ENCODE assay signal across 9 cellular contexts in genomic region chr5:96875805-96876291, GRCh38. TPM values are rescaled to one million over a fixed set of nuclear protein-coding genes. Genes with fewer than 3 reads are reported as not detected.
DNase-seq lines count a peak whose midpoint lies in the region; ATAC-seq, FAIRE-seq and TF ChIP-seq lines count a peak whose summit lies in the region.
"Had no signal": no experiment of that assay in that cellular context is flagged by ENCODE, and none has a peak within 500 bp of the region (broad histone marks: within the 10 kb centered on the region; RNA-seq: fewer than 3 reads in every experiment).

No MANE protein-coding gene starts in this region.

- no peak overlapping the region for H2AK5ac ChIP-seq in H1 (ENCODE audit: low read depth, low read length)

- FAIRE-seq in H1 (lab: Jason Lieb, UNC): no peak
- FAIRE-seq: TTC549 had no signal

- TF ChIP-seq CTCF in GM12865 (IDR thresholded peaks at IDR 0.05; ENCODE audit: insufficient read depth, low read depth, low read length, missing control alignments) (no peak), H1 (IDR thresholded peaks at IDR 0.05; ENCODE audit: control extremely low read depth in 1 of 3, insufficient read depth in 1 of 3, low read depth in 1 of 3, low read length in 3 of 3) (no peak), parathyroid adenoma (IDR thresholded peaks at IDR 0.05) (no peak)

- H3K4me2 ChIP-seq in H1 (ENCODE audit: insufficient read depth in 1 of 2, low read depth in 2 of 2, low read length in 2 of 2) (no peak overlapping the region), parathyroid adenoma (ENCODE audit: low read length) (peak overlapping the region; percentile 87)

- H3K18ac ChIP-seq in H1 (ENCODE audit: extremely low read depth, low read length): no peak overlapping the region

- H2BK12ac ChIP-seq in H1 (ENCODE audit: low read depth, low read length): no peak overlapping the region

- POLR2A ChIA-PET in H1 (lab: Charles Lee; ENCODE audit: partially characterized antibody): no interaction called here

- H3K14ac ChIP-seq in H1 (ENCODE audit: insufficient read length): no peak overlapping the region

- H3K27me3 ChIP-seq in H1 (replicated peaks in 1 of 4; ENCODE audit: control insufficient read depth in 3 of 4, extremely low read depth in 1 of 4, insufficient read depth in 3 of 4, low read length in 3 of 4): no peaks in the 10 kb centered on the region
- no peaks in the 10 kb centered on the region for H3K27me3 ChIP-seq in parathyroid adenoma (ENCODE audit: control insufficient read depth, insufficient read depth, low read length)

- no peak overlapping the region for H2BK5ac ChIP-seq in H1 (ENCODE audit: low read depth, low read length)

- no peak for TF ChIP-seq POLR2A in H1 (IDR thresholded peaks at IDR 0.05; ENCODE audit: control extremely low read depth in 1 of 2, low read depth in 2 of 2, low read length in 2 of 2)

- no peak overlapping the region for H2BK20ac ChIP-seq in H1 (ENCODE audit: low read length)

- H3K9ac ChIP-seq in H1 (replicated peaks in 1 of 4; ENCODE audit: extremely low read depth in 1 of 4, low read depth in 3 of 4, low read length in 3 of 4) (no peak overlapping the region), parathyroid adenoma (no peak overlapping the region)

- H3K36me3 ChIP-seq in H1 (ENCODE audit: control insufficient read depth in 2 of 4, insufficient read depth in 4 of 4, low read length in 3 of 4) (no peaks in the 10 kb centered on the region), parathyroid adenoma (ENCODE audit: control insufficient read depth, insufficient read depth, low read length) (no peaks in the 10 kb centered on the region)

- no peak overlapping the region for H4K5ac ChIP-seq in H1 (ENCODE audit: insufficient read length, low read depth, low read length)

- H3K36me3 Mint-ChIP-seq in T-helper 2 cell treated with Interferon-gamma antibody and Interleukin-4, amounts not matched to agents 5 μg/mL and 100 μg/mL, for 36 hours (ENCODE audit: low read depth): peaks cover 19% of the 10 kb centered on the region

- H3K79me2 ChIP-seq in H1 (ENCODE audit: control insufficient read depth in 1 of 2, insufficient read depth in 2 of 2, low read length in 2 of 2) (no peaks in the 10 kb centered on the region), parathyroid adenoma (no peaks in the 10 kb centered on the region)

- CTCF ChIA-PET in H1 (lab: Charles Lee; ENCODE audit: partially characterized antibody): interaction anchor here (1.3 to 2.2 kb wide), 2 partner anchors 26 to 122 kb away, joined by 3 to 7 read pairs; no protein-coding TSS in a partner anchor

- H3K27ac ChIP-seq in H1 (ENCODE audit: low read depth, low read length): no peak overlapping the region
- peak overlapping the region; percentile 72 for H3K27ac ChIP-seq in parathyroid adenoma

- H3K4ac ChIP-seq in H1 (replicated peaks; ENCODE audit: insufficient read length, low read depth, low read length): no peak overlapping the region

- H3K4me3 ChIP-seq in GM12865 (ENCODE audit: low read depth, low read length) (peak overlapping the region; percentile 62), H1 (ENCODE audit: extremely low read depth in 1 of 4, insufficient read depth in 2 of 4, low read depth in 3 of 4, low read length in 4 of 4) (no peak overlapping the region), parathyroid adenoma (ENCODE audit: low read depth, low read length) (peak overlapping the region; percentile 75)

- no peak overlapping the region for H3K56ac ChIP-seq in H1 (replicated peaks; ENCODE audit: insufficient read length, low read depth, low read length)

- no peaks in the 10 kb centered on the region for H3K79me1 ChIP-seq in H1 (ENCODE audit: low read depth, low read length)

- peak overlapping the region; percentile 95 for H3K4me3 Mint-ChIP-seq in T-helper 2 cell treated with Interferon-gamma antibody and Interleukin-4, amounts not matched to agents 5 μg/mL and 100 μg/mL, for 36 hours

- H3K4me1 ChIP-seq in H1 (replicated peaks in 1 of 4; ENCODE audit: control insufficient read depth in 3 of 4, insufficient read depth in 4 of 4, low read length in 3 of 4) (peaks cover 0 to 2% (median under 1%) of the 10 kb centered on the region in 4 experiments; a peak in 4 of 7 replicates), parathyroid adenoma (peaks cover 20% of the 10 kb centered on the region)

- H2BK15ac ChIP-seq in H1 (ENCODE audit: low read length): no peak overlapping the region

- no peak overlapping the region for H4K91ac ChIP-seq in H1 (replicated peaks; ENCODE audit: insufficient read length, low read length)

- DNase-seq in GM12865 (ENCODE audit: low read depth): no peak
- DNase-seq in T-helper 2 cell treated with Interferon-gamma antibody and Interleukin-4, amounts not matched to agents 5 μg/mL and 100 μg/mL, for 36 hours (ENCODE audit: low spot score): peak; percentile 53
- DNase-seq in H1 (ENCODE audit: low read depth in 1 of 2, low spot score in 2 of 2): no peak
- no peak for DNase-seq in AG08396 (ENCODE audit: low spot score)
- DNase-seq in mesenteric fat pad (ENCODE audit: low spot score): no peak
- no peak for DNase-seq in COR-L47 (lab: John Stamatoyannopoulos, UW)

- TF ChIP-seq RAD21 in H1 (IDR thresholded peaks at IDR 0.05 in 1 of 2, conservative IDR thresholded peaks at IDR 0.05 in 1 of 2; ENCODE audit: low read depth in 2 of 2, low read length in 2 of 2): no peak

- no peak overlapping the region for H4K8ac ChIP-seq in H1 (ENCODE audit: extremely low read depth, insufficient read depth, low read length)

- no peaks in the 10 kb centered on the region for H4K20me1 ChIP-seq in H1 (replicated peaks in 1 of 2; ENCODE audit: control insufficient read depth in 1 of 2, insufficient read depth in 2 of 2, low read length in 2 of 2)

- no peak overlapping the region for H2BK120ac ChIP-seq in H1 (replicated peaks; ENCODE audit: low read depth, low read length)

- WGBS in H1 (ENCODE audit: extremely low coverage in 1 of 2, insufficient coverage in 1 of 2, insufficient read length in 1 of 2, insufficient replicate concordance in 2 of 2, low coverage in 1 of 2, low lambda C conversion rate in 2 of 2, missing lambda C conversion rate in 1 of 2), 2 experiments: 98% methylated on average over 4 of the region's 4 CpGs; no CpG with 5 or more reads in 1 of the 2 experiments

- no peaks in the 10 kb centered on the region for H3K27me3 Mint-ChIP-seq in T-helper 2 cell treated with Interferon-gamma antibody and Interleukin-4, amounts not matched to agents 5 μg/mL and 100 μg/mL, for 36 hours (ENCODE audit: low read depth)

- H3K23ac ChIP-seq in H1 (ENCODE audit: insufficient read length): no peak overlapping the region

- TF ChIP-seq EP300 in H1 (IDR thresholded peaks at IDR 0.05; ENCODE audit: borderline replicate concordance in 1 of 2, low read depth in 2 of 2, low read length in 2 of 2): no peak

- H2AFZ ChIP-seq in H1 (ENCODE audit: low read length) (peak overlapping the region; percentile 79), parathyroid adenoma (peak overlapping the region; percentile 74)

- peak; percentile 13 for ATAC-seq in HG03045 (IDR thresholded peaks at IDR 0.05; ENCODE audit: unreplicated experiment)

- no peaks in the 10 kb centered on the region for H3K23me2 ChIP-seq in H1 (ENCODE audit: low read depth, low read length)

- no peaks in the 10 kb centered on the region for H3K9me3 Mint-ChIP-seq in T-helper 2 cell treated with Interferon-gamma antibody and Interleukin-4, amounts not matched to agents 5 μg/mL and 100 μg/mL, for 36 hours

- H3K27ac Mint-ChIP-seq in T-helper 2 cell treated with Interferon-gamma antibody and Interleukin-4, amounts not matched to agents 5 μg/mL and 100 μg/mL, for 36 hours: peak overlapping the region; percentile 94

- peaks cover 62% of the 10 kb centered on the region for H3K4me1 Mint-ChIP-seq in T-helper 2 cell treated with Interferon-gamma antibody and Interleukin-4, amounts not matched to agents 5 μg/mL and 100 μg/mL, for 36 hours (ENCODE audit: low read depth)

- H3K9me3 ChIP-seq in H1 (ENCODE audit: insufficient read depth in 2 of 2, low read depth in 1 of 2, low read length in 1 of 2) (no peaks in the 10 kb centered on the region), parathyroid adenoma (ENCODE audit: control insufficient read depth, low read length) (no peaks in the 10 kb centered on the region)

TF ChIP-seq in H1, 55 proteins besides CTCF, POLR2A, EP300 and RAD21 (continues in another document):
- TF ChIP-seq RXRA (IDR thresholded peaks at IDR 0.05; ENCODE audit: insufficient read depth, low read depth, low read length) (no peak), JUN (IDR thresholded peaks at IDR 0.05; ENCODE audit: low read depth, low read length) (no peak), ZNF274 (IDR thresholded peaks at IDR 0.05; ENCODE audit: borderline replicate concordance, extremely low read depth, low read length) (no peak), ATF3 (IDR thresholded peaks at IDR 0.05; ENCODE audit: insufficient read depth, low read depth, low read length) (no peak), JUND (IDR thresholded peaks at IDR 0.05; ENCODE audit: low read length) (no peak), HDAC6 (IDR thresholded peaks at IDR 0.05; ENCODE audit: low read depth, low read length) (no peak), CREB1 (IDR thresholded peaks at IDR 0.05) (no peak), SP2 (IDR thresholded peaks at IDR 0.05; ENCODE audit: low read length) (no peak), BACH1 (IDR thresholded peaks at IDR 0.05; ENCODE audit: low read length) (no peak), KDM5A (IDR thresholded peaks at IDR 0.05; ENCODE audit: low read length) (no peak), CHD1 (IDR thresholded peaks at IDR 0.05; ENCODE audit: low read depth, low read length) (no peak), TAF1 (IDR thresholded peaks at IDR 0.05; ENCODE audit: low read depth, low read length) (no peak), ASH2L (IDR thresholded peaks at IDR 0.05; ENCODE audit: low read length) (no peak), PHF8 (conservative IDR thresholded peaks at IDR 0.05; ENCODE audit: low read depth, low read length) (no peak), TCF12 (IDR thresholded peaks at IDR 0.05; ENCODE audit: low read depth, low read length) (no peak)

RNA-seq across cellular contexts. Expression of gene ERAP2, which starts 0.5 kb away (rescaled TPM):
- not detected in 2 replicates for total RNA-seq in H1 (2021; fragmentation: NEBNext Ultra II Directional; extraction: Animal tissue kit (Norgen Biotek cat#: 25700))
- polyA plus RNA-seq in H1 (2011; rRNA removed): 0.03 and 0.14 TPM in 2 replicates
- 0.17 TPM for polyA plus RNA-seq in H1 (2011; cell fraction: cytosol; rRNA removed)
- 0.06 TPM for polyA plus RNA-seq in H1 (2011; cell fraction: nucleus; rRNA removed)
- 0.11 to 0.60 TPM (median 0.14 TPM) in 4 replicates for polyA plus RNA-seq in H1 (2012, experiment 1 of 2)
- not detected for polyA plus RNA-seq in H1 (2012, experiment 2 of 2)
- polyA plus RNA-seq in H1 (2013, experiment 1 of 2): 0.14 TPM
- polyA plus RNA-seq in H1 (2013, experiment 2 of 2): 0.18 TPM
- polyA minus RNA-seq in H1 (2011; rRNA and poly(A)+ RNA removed): 0.57 and 1.00 TPM in 2 replicates
- not detected for polyA minus RNA-seq in H1 (2011; cell fraction: cytosol; rRNA and poly(A)+ RNA removed)
- 1.3 TPM for polyA minus RNA-seq in H1 (2011; cell fraction: nucleus; rRNA and poly(A)+ RNA removed)
- total RNA-seq in mesenteric fat pad: 10.7 TPM

Comparison
In these comparisons a context has a peak if more than half of its experiments do, and no peak if none do; other contexts are left out.
1. H3K4me3 ChIP-seq: peak in GM12865 (single experiment) and parathyroid adenoma (single experiment); none in H1 (0 of 4).
2. RNA of gene ERAP2, which starts 0.5 kb away (total RNA-seq): 10.7 TPM in mesenteric fat pad (single experiment); not detected in H1; every median in the first group is over 10 times any median in the second.